Comparison of ENCODE assay signal across 12 cellular contexts in the genomic region with DNA sequence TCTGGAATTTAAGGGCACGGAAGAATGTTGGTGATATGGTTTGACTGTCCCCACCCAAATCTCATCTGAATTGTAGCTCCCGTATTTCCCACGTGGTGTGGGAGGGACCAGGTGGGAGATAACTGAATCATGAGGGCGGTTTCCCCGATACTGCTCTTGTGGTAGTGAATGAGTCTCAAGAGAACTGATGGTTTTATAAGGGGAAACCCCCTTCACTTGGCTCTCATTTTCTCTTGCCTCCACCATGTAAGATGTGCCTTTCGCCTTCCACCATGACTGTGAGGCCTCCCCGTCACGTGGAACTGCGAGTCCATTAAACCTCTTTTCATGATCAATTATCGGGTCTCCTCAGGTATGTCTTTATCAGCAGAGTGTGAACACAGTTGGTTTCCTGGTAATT. TPM values are rescaled to one million over a fixed set of nuclear protein-coding genes. Genes with fewer than 3 reads are reported as not detected.
A peak's percentile ranks its signal among the peaks of the same experiment; 100 is the strongest.
DNase-seq lines count a peak whose midpoint lies in the region; ATAC-seq, FAIRE-seq and TF ChIP-seq lines count a peak whose summit lies in the region.
"Had no signal": no experiment of that assay in that cellular context is flagged by ENCODE, and none has a peak within 500 bp of the region (broad histone marks: within the 10 kb centered on the region; RNA-seq: fewer than 3 reads in every experiment).

No MANE protein-coding gene starts in this region.

- H3K27ac Mint-ChIP-seq in activated B cell treated with CpG ODN at 0.5 μM for 24 hours (peak overlapping the region; percentile 46), neural crest cell (ENCODE audit: unreplicated experiment) (peak overlapping the region; percentile 21)
- H3K27ac Mint-ChIP-seq: CD8-positive, alpha-beta memory T cell had no signal

- H3K9me3 Mint-ChIP-seq in activated B cell treated with CpG ODN at 0.5 μM for 24 hours = peaks cover 12% of the 10 kb centered on the region
- no peaks in the 10 kb centered on the region for H3K9me3 Mint-ChIP-seq in neural crest cell
- H3K9me3 Mint-ChIP-seq: CD8-positive, alpha-beta memory T cell had no signal

- TF ChIP-seq POLR2A in GM12891 (IDR thresholded peaks at IDR 0.05; ENCODE audit: low read depth, low read length) = no peak

- H3K4me1 Mint-ChIP-seq in activated B cell treated with CpG ODN at 0.5 μM for 24 hours = peaks cover 14% of the 10 kb centered on the region
- peaks cover 3% of the 10 kb centered on the region for H3K4me1 Mint-ChIP-seq in neural crest cell
- H3K4me1 Mint-ChIP-seq: CD8-positive, alpha-beta memory T cell had no signal

- CTCF ChIA-PET in activated B cell treated with CpG ODN at 0.5 μM for 24 hours (lab: Charles Lee) = no interaction called here

- H3K36me3 Mint-ChIP-seq in activated B cell treated with CpG ODN at 0.5 μM for 24 hours (ENCODE audit: low read depth) = peaks cover 5% of the 10 kb centered on the region
- no peaks in the 10 kb centered on the region for H3K36me3 Mint-ChIP-seq in neural crest cell (ENCODE audit: low read depth)

- ATAC-seq in activated B cell treated with CpG ODN at 0.5 μM for 24 hours (ENCODE audit: low read depth) = peak; percentile 70
- no peak for ATAC-seq in HG02938 (IDR thresholded peaks at IDR 0.05; ENCODE audit: unreplicated experiment)
- ATAC-seq: A549, HCT116, K562 had no signal

- intact Hi-C loops in activated B cell treated with CpG ODN at 0.5 μM for 24 hours (cut with micrococcal nuclease) = no loop called here

- H3K4me3 Mint-ChIP-seq in activated B cell treated with CpG ODN at 0.5 μM for 24 hours (peak overlapping the region; percentile 2), neural crest cell (no peak overlapping the region)
- H3K4me3 Mint-ChIP-seq: CD8-positive, alpha-beta memory T cell had no signal

- DNase-seq in GM12891 (ENCODE audit: insufficient read length, low spot score) (no peak), activated B cell treated with CpG ODN at 0.5 μM for 24 hours (no peak), neural crest cell (ENCODE audit: low read depth, low spot score) (no peak), NCI-H226 (no peak), mesenteric fat pad (ENCODE audit: low spot score) (no peak), NOMO-1 (lab: John Stamatoyannopoulos, UW; ENCODE audit: unreplicated experiment in 2 of 2) (no peak)
- DNase-seq: CD8-positive, alpha-beta memory T cell; DMS 273 treated with DMSO at 0.1 percent for 48 hours had no signal

- POLR2A ChIA-PET in activated B cell treated with CpG ODN at 0.5 μM for 24 hours (lab: Charles Lee) = no interaction called here

- peak; percentile 77 for FAIRE-seq in GM12891 (lab: Jason Lieb, UNC)
- FAIRE-seq: A549, K562 had no signal

- peaks cover 8% of the 10 kb centered on the region for H3K27me3 Mint-ChIP-seq in activated B cell treated with CpG ODN at 0.5 μM for 24 hours
- H3K27me3 Mint-ChIP-seq in neural crest cell (ENCODE audit: low read depth) = no peaks in the 10 kb centered on the region

- TF ChIP-seq CTCF in activated B cell treated with CpG ODN at 0.5 μM for 24 hours (IDR thresholded peaks at IDR 0.05) (no peak), neural crest cell (conservative IDR thresholded peaks at IDR 0.05) (no peak)

TF ChIP-seq in GM12891, 5 proteins besides CTCF, POLR2A, EP300 and RAD21:
- TF ChIP-seq POLR2AphosphoS5 (IDR thresholded peaks at IDR 0.05; ENCODE audit: low read depth, low read length) (no peak), TAF1 (IDR thresholded peaks at IDR 0.05; ENCODE audit: low read depth, low read length) (no peak), POU2F2 (IDR thresholded peaks at IDR 0.05; ENCODE audit: low read depth, low read length) (no peak), PAX5 (IDR thresholded peaks at IDR 0.05; ENCODE audit: insufficient read depth, low read length, severe bottlenecking) (no peak), SPI1 (IDR thresholded peaks at IDR 0.05; ENCODE audit: low read depth, low read length) (no peak)
TF ChIP-seq in GM12891: peak in this region for 0.

RNA-seq across cellular contexts. Expression of a gene that starts 25.6 kb away (rescaled TPM):
- 19.1 TPM for polyA plus RNA-seq in GM12891 (2012; ENCODE audit: low read depth, missing spikeins)
- total RNA-seq in activated B cell treated with CpG ODN at 0.5 μM for 24 hours (23.2 and 28.3 TPM in 2 replicates), neural crest cell (25.1 and 28.6 TPM in 2 replicates), mesenteric fat pad (27.0 TPM)

RNA-seq across cellular contexts. Expression of a gene that starts 25.6 kb away (rescaled TPM):
- 26.6 TPM for polyA plus RNA-seq in GM12891 (2012; ENCODE audit: low read depth, missing spikeins)
- total RNA-seq in activated B cell treated with CpG ODN at 0.5 μM for 24 hours (49.5 and 50.1 TPM in 2 replicates), neural crest cell (41.6 and 42.0 TPM in 2 replicates), mesenteric fat pad (37.2 TPM)
